In genomic region chr3:129082026-129082425, GRCh38 we compare ENCODE assay signal across 31 cellular contexts. TPM values are rescaled to one million over a fixed set of nuclear protein-coding genes. Genes with fewer than 3 reads are reported as not detected.
"Had no signal": no experiment of that assay in that cellular context is flagged by ENCODE, and none has a peak within 500 bp of the region (broad histone marks: within the 10 kb centered on the region; RNA-seq: fewer than 3 reads in every experiment).

No MANE protein-coding gene starts in this region.

- H3K9me3 Mint-ChIP-seq: activated naive CD8-positive, alpha-beta T cell treated with anti-CD3 and anti-CD28 coated beads, Interleukin-2, amount 10 ng/mL, durations not matched to agents 7 days and 5 days; stimulated activated naive CD8-positive, alpha-beta T cell treated with anti-CD3 and anti-CD28 coated beads, Interleukin-15, amount 100 ng/mL, for 72 hours; T-helper 1 cell treated with Interleukin-12 subunit alpha and Interleukin-12 subunit beta and Interleukin-4 antibody, amounts not matched to agents 30 μg/mL and 1 μg/mL, for 36 hours had no signal

- H3K4me1 ChIP-seq: prostate gland had no signal

- ATAC-seq: esophagus mucosa; left cardiac atrium; pancreas; sciatic nerve; stimulated activated naive CD8-positive, alpha-beta T cell treated with anti-CD3 and anti-CD28 coated beads, Interleukin-15, amount 100 ng/mL, for 72 hours had no signal

- H3K27ac ChIP-seq: brain microvascular endothelial cell, coronary artery, pancreas, prostate gland, skin epidermis, thyroid gland, upper lobe of left lung, WERI-Rb-1 had no signal

- H3K4me3 ChIP-seq: coronary artery, pancreas, prostate gland, skin epidermis, thyroid gland, upper lobe of left lung had no signal

- DNase-seq: activated CD8-positive, alpha-beta memory T cell treated with anti-CD3 and anti-CD28 coated beads for 24 hours; activated gamma-delta T cell treated with Interleukin-2 at 50 U/mL for 16 hours; activated naive CD8-positive, alpha-beta T cell treated with anti-CD3 and anti-CD28 coated beads, Interleukin-2, amount 10 ng/mL, durations not matched to agents 7 days and 5 days; amniotic stem cell; brain microvascular endothelial cell; foreskin fibroblast; head of caudate nucleus; hippocampal formation; left cardiac atrium; mammary epithelial cell; nucleus accumbens; retina; stimulated activated CD4-positive, alpha-beta T cell treated with anti-CD3 and anti-CD28 coated beads, Interleukin-12 subunit alpha, Interleukin-12 subunit beta, amount 100 ng/mL, for 4 hours; stimulated activated CD4-positive, alpha-beta T cell treated with anti-CD3 and anti-CD28 coated beads, Interleukin-4, amount 100 ng/mL, for 1 hour; stimulated activated naive CD8-positive, alpha-beta T cell treated with anti-CD3 and anti-CD28 coated beads, Interleukin-15, amount 100 ng/mL, for 72 hours; T1000; upper lobe of left lung; WERI-Rb-1 had no signal

- H3K4me3 Mint-ChIP-seq: activated naive CD8-positive, alpha-beta T cell treated with anti-CD3 and anti-CD28 coated beads, Interleukin-2, amount 10 ng/mL, durations not matched to agents 7 days and 5 days; stimulated activated naive CD8-positive, alpha-beta T cell treated with anti-CD3 and anti-CD28 coated beads, Interleukin-15, amount 100 ng/mL, for 72 hours; T-helper 1 cell treated with Interleukin-12 subunit alpha and Interleukin-12 subunit beta and Interleukin-4 antibody, amounts not matched to agents 30 μg/mL and 1 μg/mL, for 36 hours had no signal

- H3K9me3 ChIP-seq: pancreas, prostate gland, thyroid gland, upper lobe of left lung had no signal

- H3K36me3 ChIP-seq: brain microvascular endothelial cell, pancreas, prostate gland, thyroid gland, upper lobe of left lung, WERI-Rb-1 had no signal

- H3K27me3 Mint-ChIP-seq: activated naive CD8-positive, alpha-beta T cell treated with anti-CD3 and anti-CD28 coated beads, Interleukin-2, amount 10 ng/mL, durations not matched to agents 7 days and 5 days; stimulated activated naive CD8-positive, alpha-beta T cell treated with anti-CD3 and anti-CD28 coated beads, Interleukin-15, amount 100 ng/mL, for 72 hours had no signal

- FAIRE-seq: astrocyte, keratinocyte, pancreas had no signal

- H3K27me3 ChIP-seq: brain microvascular endothelial cell, pancreas, thyroid gland, upper lobe of left lung had no signal

- H3K27ac Mint-ChIP-seq: activated naive CD8-positive, alpha-beta T cell treated with anti-CD3 and anti-CD28 coated beads, Interleukin-2, amount 10 ng/mL, durations not matched to agents 7 days and 5 days; T-helper 1 cell treated with Interleukin-12 subunit alpha and Interleukin-12 subunit beta and Interleukin-4 antibody, amounts not matched to agents 30 μg/mL and 1 μg/mL, for 36 hours had no signal

RNA-seq across cellular contexts. Expression of gene GP9, which starts 21.4 kb away (rescaled TPM):
- total RNA-seq: activated naive CD8-positive, alpha-beta T cell treated with anti-CD3 and anti-CD28 coated beads, Interleukin-2, amount 10 ng/mL, durations not matched to agents 7 days and 5 days; astrocyte; cerebellum; esophagus mucosa; mammary epithelial cell; mucosa of gallbladder; pancreas; prostate gland; thyroid gland had no signal
- polyA plus RNA-seq: keratinocyte, mammary epithelial cell, neural cell had no signal
